Comparison of ENCODE assay signal across 1 cellular context in genomic region chr2:164903214-164903613, GRCh38.
TF ChIP-seq lines count a peak whose summit lies in the region.

No MANE protein-coding gene starts in this region.

TF ChIP-seq in GM23338, 12 proteins besides CTCF, POLR2A, EP300 and RAD21 (continued from another document):
- TF ChIP-seq ZNF462 (CRISPR knock-in tag; IDR thresholded peaks at IDR 0.05) (no peak), POLR2AphosphoS5 (IDR thresholded peaks at IDR 0.05; ENCODE audit: low read depth) (no peak), ETS1 (IDR thresholded peaks at IDR 0.05) (no peak), CREB1 (CRISPR knock-in tag; IDR thresholded peaks at IDR 0.05; ENCODE audit: low read depth) (no peak), EZH2phosphoT487 (IDR thresholded peaks at IDR 0.05; ENCODE audit: unreplicated experiment) (no peak), EZH2 (IDR thresholded peaks at IDR 0.05; ENCODE audit: low read depth, unreplicated experiment) (no peak), JUNB (IDR thresholded peaks at IDR 0.05; ENCODE audit: unreplicated experiment) (no peak), NANOG (IDR thresholded peaks at IDR 0.05; ENCODE audit: borderline replicate concordance) (no peak), ZNF114 (CRISPR knock-in tag; IDR thresholded peaks at IDR 0.05) (no peak), STAT1 (IDR thresholded peaks at IDR 0.05; ENCODE audit: unreplicated experiment) (no peak)
TF ChIP-seq in GM23338: peak in this region for 0.
